ENCODE assay signal across 8 cellular contexts in the genomic region with DNA sequence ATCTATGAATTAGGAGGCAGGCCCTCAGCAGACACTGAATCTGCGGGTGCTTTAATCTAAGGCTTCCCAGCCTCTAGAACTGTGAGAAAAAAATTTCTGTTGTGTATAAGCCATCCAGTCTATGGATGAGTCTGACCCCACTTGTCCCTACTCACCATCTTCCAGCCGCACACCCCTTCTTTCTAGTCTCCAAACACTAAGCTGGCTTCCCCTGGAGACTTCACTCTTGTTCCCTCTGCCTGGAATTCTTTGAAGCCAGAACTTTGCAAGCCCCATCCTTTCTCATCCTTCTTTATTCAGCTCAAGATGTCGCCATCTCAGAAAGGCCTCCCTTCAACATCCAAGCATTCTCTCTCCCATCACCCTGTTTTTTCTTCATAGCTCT. TPM values are rescaled to one million over a fixed set of nuclear protein-coding genes. Genes with fewer than 3 reads are reported as not detected.
DNase-seq lines count a peak whose midpoint lies in the region; ATAC-seq and TF ChIP-seq lines count a peak whose summit lies in the region.

No MANE protein-coding gene starts in this region.

- H3K4me1 ChIP-seq in breast epithelium (peaks cover 0 to 14% of the 10 kb centered on the region in 2 donors), mesenchymal stem cell (ENCODE audit: control insufficient read depth, insufficient read depth, low read depth, low read length) (peaks cover 4% of the 10 kb centered on the region)

- H3K4me2 ChIP-seq in mesenchymal stem cell (ENCODE audit: low read length, poor library complexity, severe bottlenecking): peak overlapping the region; percentile 59

- H2BK120ac ChIP-seq in mesenchymal stem cell (ENCODE audit: low read depth, low read length): peak overlapping the region; percentile 23

- H3K27me3 ChIP-seq in breast epithelium (no peaks in the 10 kb centered on the region), mesenchymal stem cell (ENCODE audit: control insufficient read depth in 1 of 2, insufficient read depth in 1 of 2, low read length in 2 of 2) (no peaks in the 10 kb centered on the region)

- no peak overlapping the region for H3K14ac ChIP-seq in mesenchymal stem cell (ENCODE audit: low read length in 2 of 2)

- H2BK15ac ChIP-seq in mesenchymal stem cell (ENCODE audit: low read depth, poor library complexity, severe bottlenecking): no peak overlapping the region

- intact Hi-C loops in Right ventricle myocardium superior (cut with DNase I): no loop called here
- intact Hi-C loops in Right ventricle myocardium inferior (cut with DNase I): no loop called here
- intact Hi-C loops in breast epithelium (cut with DNase I; ENCODE audit: low total_unique reads): no loop called here

- H3K9me3 ChIP-seq in breast epithelium (no peaks in the 10 kb centered on the region), mesenchymal stem cell (ENCODE audit: control insufficient read depth, low read length) (no peaks in the 10 kb centered on the region)

- peak overlapping the region; percentile 70 for H4K8ac ChIP-seq in mesenchymal stem cell (ENCODE audit: low read length)

- peak; percentile 23 for ATAC-seq in Right ventricle myocardium superior (ENCODE audit: poor library complexity)
- no peak for ATAC-seq in Right ventricle myocardium inferior
- no peak for ATAC-seq in HG03521 (IDR thresholded peaks at IDR 0.05; ENCODE audit: unreplicated experiment)
- no peak for ATAC-seq in HG02623 (IDR thresholded peaks at IDR 0.05; ENCODE audit: unreplicated experiment)

- H2AK5ac ChIP-seq in mesenchymal stem cell (ENCODE audit: low read length, severe bottlenecking): no peak overlapping the region

- H3K4me3 ChIP-seq in breast epithelium (peak overlapping the region; percentile 73 to 94 (median 86)), mesenchymal stem cell (ENCODE audit: insufficient read depth in 1 of 2, low read depth in 1 of 2, low read length in 2 of 2) (peak overlapping the region; percentile 40 to 98)

- TF ChIP-seq CTCF in breast epithelium (IDR thresholded peaks at IDR 0.05): no peak

- peak overlapping the region; percentile 86 for H3K9ac ChIP-seq in mesenchymal stem cell (ENCODE audit: low read length)

- H2BK12ac ChIP-seq in mesenchymal stem cell (ENCODE audit: low read length in 2 of 2): peak overlapping the region in 1 of 2 experiments; percentile 56

- H3K23ac ChIP-seq in mesenchymal stem cell (ENCODE audit: low read length in 2 of 2): no peak overlapping the region

- no peak for TF ChIP-seq POLR2A in breast epithelium (IDR thresholded peaks at IDR 0.05)

- H2AFZ ChIP-seq in mesenchymal stem cell (ENCODE audit: low read depth, low read length): no peak overlapping the region

- H2BK5ac ChIP-seq in mesenchymal stem cell (ENCODE audit: low read depth, low read length, poor library complexity, severe bottlenecking): peak overlapping the region; percentile 35

- H3K36me3 ChIP-seq in breast epithelium: no peaks in the 10 kb centered on the region
- no peaks in the 10 kb centered on the region for H3K36me3 ChIP-seq in mesenchymal stem cell (ENCODE audit: control insufficient read depth in 1 of 2, insufficient read depth in 2 of 2, low read depth in 1 of 2, low read length in 2 of 2)

- peaks cover 26% of the 10 kb centered on the region for H3K79me1 ChIP-seq in mesenchymal stem cell (replicated peaks; ENCODE audit: low read length, poor library complexity, severe bottlenecking)

- H3K27ac ChIP-seq in breast epithelium: peak overlapping the region; percentile 85
- peak overlapping the region; percentile 74 for H3K27ac ChIP-seq in mesenchymal stem cell (ENCODE audit: low read length, poor library complexity, severe bottlenecking)

- H3K4ac ChIP-seq in mesenchymal stem cell (ENCODE audit: low read depth in 1 of 2, low read length in 2 of 2): peak overlapping the region in 1 of 2 experiments; percentile 76

- no peak overlapping the region for H4K91ac ChIP-seq in mesenchymal stem cell (ENCODE audit: low read length)

- DNase-seq in Right ventricle myocardium superior (no peak), Right ventricle myocardium inferior (ENCODE audit: missing footprints) (no peak), breast epithelium (ENCODE audit: low spot score in 2 of 2) (no peak), mesenchymal stem cell (no peak), GM19240 (ENCODE audit: insufficient read length, low spot score) (no peak), NCI-H2171 treated with DMSO at 0.1 percent for 48 hours (lab: John Stamatoyannopoulos, UW) (no peak)

- H3K18ac ChIP-seq in mesenchymal stem cell (ENCODE audit: low read depth in 1 of 2, low read length in 2 of 2): peak overlapping the region in 1 of 2 experiments; percentile 73

- 85% methylated on average over 3 of the region's 3 CpGs for WGBS in mesenchymal stem cell

RNA-seq across cellular contexts. Expression of a gene that starts 0.6 kb away (rescaled TPM):
- total RNA-seq in Right ventricle myocardium superior: 20.6 TPM
- 25.7 TPM for total RNA-seq in Right ventricle myocardium inferior
- total RNA-seq in breast epithelium: 10 to 100 TPM; 29.4 to 48.8 (median 32.6) TPM
- 39.0 TPM for polyA plus RNA-seq in mesenchymal stem cell (2013, experiment 1 of 2)
- polyA plus RNA-seq in mesenchymal stem cell (2013, experiment 2 of 2): 34.8 TPM

RNA-seq across cellular contexts. Expression of a gene that starts 47.1 kb away (rescaled TPM):
- total RNA-seq in Right ventricle myocardium superior (105 TPM), Right ventricle myocardium inferior (108 TPM), breast epithelium (1,000 to 10,000 TPM; 2,679 to 5,417 (median 3,885) TPM)
- polyA plus RNA-seq in mesenchymal stem cell (2013, experiment 1 of 2): 11.0 TPM
- 11.0 TPM for polyA plus RNA-seq in mesenchymal stem cell (2013, experiment 2 of 2)

RNA-seq across cellular contexts. Expression of a gene that starts 59.7 kb away (rescaled TPM):
- total RNA-seq in Right ventricle myocardium superior: not detected
- total RNA-seq in Right ventricle myocardium inferior: not detected
- total RNA-seq in breast epithelium: not detected
- polyA plus RNA-seq in mesenchymal stem cell (2013, experiment 1 of 2): not detected
- polyA plus RNA-seq in mesenchymal stem cell (2013, experiment 2 of 2): not detected

Comparison
In these comparisons a context has a peak if more than half of its experiments do, and no peak if none do; other contexts are left out.
1. RNA of a gene that starts 47.1 kb away (total RNA-seq): 2,679 to 5,417 TPM in breast epithelium; 108 TPM in Right ventricle myocardium inferior (single experiment) and 105 TPM in Right ventricle myocardium superior (single experiment); every median in the first group is over 10 times any median in the second.